23 cellular contexts compared by ENCODE assay signal in genomic region chr2:198596985-198597384, GRCh38.
"Had no signal": no experiment of that assay in that cellular context is flagged by ENCODE, and none has a peak within 500 bp of the region (broad histone marks: within the 10 kb centered on the region; RNA-seq: fewer than 3 reads in every experiment).

No MANE protein-coding gene starts in this region.

- H3K9me3 ChIP-seq: esophagus muscularis mucosa, heart right ventricle, lower lobe of right lung, prostate gland, sigmoid colon, thoracic aorta, tibial nerve, upper lobe of left lung had no signal

- H3K27ac ChIP-seq: dorsolateral prefrontal cortex, esophagus muscularis mucosa, heart right ventricle, lower lobe of right lung, prostate gland, sigmoid colon, thoracic aorta, tibial nerve, upper lobe of left lung had no signal

- H3K4me1 ChIP-seq: esophagus muscularis mucosa, heart right ventricle, lower lobe of right lung, prostate gland, sigmoid colon, tibial nerve, upper lobe of left lung had no signal

- H3K27me3 ChIP-seq: esophagus muscularis mucosa, sigmoid colon, tibial nerve, upper lobe of left lung had no signal

- H3K36me3 ChIP-seq: esophagus muscularis mucosa, heart right ventricle, lower lobe of right lung, prostate gland, sigmoid colon, thoracic aorta, tibial nerve, upper lobe of left lung had no signal

- DNase-seq: dorsolateral prefrontal cortex; effector CD4-positive, alpha-beta T cell; foreskin melanocyte; glutamatergic neuron; heart right ventricle; hypothalamus; immature natural killer cell; islet precursor cell; kidney glomerular epithelial cell; left ventricle myocardium superior; lower lobe of right lung; naive thymus-derived CD8-positive, alpha-beta T cell; nephron progenitor cell; nucleus accumbens; right cardiac atrium; sigmoid colon; stimulated activated CD4-positive, alpha-beta T cell treated with anti-CD3 and anti-CD28 coated beads, Interleukin-2, amount 100 ng/mL, for 48 hours; stimulated activated naive B cell treated with anti-CD40 and anti-IgM and Interleukin-4, amounts not matched to agents 10 μg/mL and 1 μg/mL and 100 μg/mL, for 72 hours; upper lobe of left lung had no signal

- ATAC-seq: heart right ventricle; left ventricle myocardium superior; lower lobe of right lung; naive thymus-derived CD8-positive, alpha-beta T cell; right cardiac atrium; stimulated activated naive B cell treated with anti-CD40 and anti-IgM and Interleukin-4, amounts not matched to agents 10 μg/mL and 1 μg/mL and 100 μg/mL, for 72 hours had no signal

- H3K4me3 ChIP-seq: dorsolateral prefrontal cortex, esophagus muscularis mucosa, heart right ventricle, lower lobe of right lung, prostate gland, sigmoid colon, thoracic aorta, tibial nerve, upper lobe of left lung had no signal
